Comparison of ENCODE assay signal across 26 cellular contexts in the genomic region with DNA sequence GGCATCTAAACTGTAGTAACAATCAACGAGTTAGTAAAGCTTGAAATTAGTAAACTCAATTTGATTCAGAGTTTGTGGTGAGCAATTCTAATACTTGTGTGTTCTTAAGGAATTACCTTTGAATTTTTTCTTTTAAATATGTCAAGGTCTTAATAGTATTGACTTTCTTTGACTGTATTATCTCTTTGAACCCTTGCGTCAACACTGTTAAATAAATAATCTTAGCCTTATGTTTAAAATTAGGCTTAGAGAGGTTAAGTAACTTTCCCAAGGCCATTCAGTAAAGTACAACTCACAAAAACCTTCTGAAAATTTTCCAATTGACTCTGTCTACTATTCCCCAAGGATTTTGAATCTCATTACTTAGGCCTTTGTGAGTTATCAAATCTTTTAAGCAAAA.
"Had no signal": no experiment of that assay in that cellular context is flagged by ENCODE, and none has a peak within 500 bp of the region (broad histone marks: within the 10 kb centered on the region; RNA-seq: fewer than 3 reads in every experiment).

No MANE protein-coding gene starts in this region.

- H3K27ac ChIP-seq: heart left ventricle, left ventricle myocardium inferior, sigmoid colon, tibial nerve, uterus had no signal

- H3K4me1 ChIP-seq: heart left ventricle, left ventricle myocardium inferior, sigmoid colon, tibial nerve, uterus had no signal

- H3K4me3 ChIP-seq: heart left ventricle, left ventricle myocardium inferior, lung, sigmoid colon, tibial nerve, uterus had no signal

- H3K4me1 Mint-ChIP-seq: mesothelial cell of epicardium; naive thymus-derived CD4-positive, alpha-beta T cell; stimulated activated memory B cell treated with anti-CD40 and anti-IgM and Interleukin-4, amounts not matched to agents 10 μg/mL and 1 μg/mL and 100 μg/mL, for 72 hours; stimulated activated naive CD8-positive, alpha-beta T cell treated with anti-CD3 and anti-CD28 coated beads, Interleukin-15, amount 100 ng/mL, for 72 hours had no signal

- H3K9me3 Mint-ChIP-seq: mesothelial cell of epicardium, type B pancreatic cell had no signal

- ATAC-seq: heart left ventricle; naive thymus-derived CD4-positive, alpha-beta T cell; natural killer cell treated with Interleukin-12 subunit alpha and Interleukin-12 subunit beta and Interleukin-15 and Interleukin-18, amount 100 ng/mL, for 72 hours; right cardiac atrium; stimulated activated memory B cell treated with anti-CD40 and anti-IgM and Interleukin-4, amounts not matched to agents 10 μg/mL and 1 μg/mL and 100 μg/mL, for 72 hours; stimulated activated naive CD8-positive, alpha-beta T cell treated with anti-CD3 and anti-CD28 coated beads, Interleukin-15, amount 100 ng/mL, for 72 hours had no signal

- H3K27me3 ChIP-seq: heart left ventricle, sigmoid colon, tibial nerve, uterus had no signal

- FAIRE-seq: small intestine had no signal

- H3K4me3 Mint-ChIP-seq: mesothelial cell of epicardium; naive thymus-derived CD4-positive, alpha-beta T cell; natural killer cell treated with Interleukin-12 subunit alpha and Interleukin-12 subunit beta and Interleukin-15 and Interleukin-18, amount 100 ng/mL, for 72 hours; stimulated activated memory B cell treated with anti-CD40 and anti-IgM and Interleukin-4, amounts not matched to agents 10 μg/mL and 1 μg/mL and 100 μg/mL, for 72 hours; stimulated activated naive CD8-positive, alpha-beta T cell treated with anti-CD3 and anti-CD28 coated beads, Interleukin-15, amount 100 ng/mL, for 72 hours; type B pancreatic cell had no signal

- H3K27ac Mint-ChIP-seq: mesothelial cell of epicardium; naive thymus-derived CD4-positive, alpha-beta T cell; natural killer cell treated with Interleukin-12 subunit alpha and Interleukin-12 subunit beta and Interleukin-15 and Interleukin-18, amount 100 ng/mL, for 72 hours; progenitor cell of endocrine pancreas; stimulated activated memory B cell treated with anti-CD40 and anti-IgM and Interleukin-4, amounts not matched to agents 10 μg/mL and 1 μg/mL and 100 μg/mL, for 72 hours; stimulated activated naive CD8-positive, alpha-beta T cell treated with anti-CD3 and anti-CD28 coated beads, Interleukin-15, amount 100 ng/mL, for 72 hours; type B pancreatic cell had no signal

- H3K36me3 Mint-ChIP-seq: mesothelial cell of epicardium; naive thymus-derived CD4-positive, alpha-beta T cell; stimulated activated memory B cell treated with anti-CD40 and anti-IgM and Interleukin-4, amounts not matched to agents 10 μg/mL and 1 μg/mL and 100 μg/mL, for 72 hours; type B pancreatic cell had no signal

- H3K9me3 ChIP-seq: heart left ventricle, left ventricle myocardium inferior, tibial nerve, uterus had no signal

- H3K36me3 ChIP-seq: heart left ventricle, left ventricle myocardium inferior, sigmoid colon, tibial nerve, uterus had no signal

- H3K27me3 Mint-ChIP-seq: naive thymus-derived CD4-positive, alpha-beta T cell; natural killer cell treated with Interleukin-12 subunit alpha and Interleukin-12 subunit beta and Interleukin-15 and Interleukin-18, amount 100 ng/mL, for 72 hours; progenitor cell of endocrine pancreas; stimulated activated memory B cell treated with anti-CD40 and anti-IgM and Interleukin-4, amounts not matched to agents 10 μg/mL and 1 μg/mL and 100 μg/mL, for 72 hours; stimulated activated naive CD8-positive, alpha-beta T cell treated with anti-CD3 and anti-CD28 coated beads, Interleukin-15, amount 100 ng/mL, for 72 hours; type B pancreatic cell had no signal

- DNase-seq: heart left ventricle; hypothalamus; islet precursor cell; left ventricle myocardium inferior; mesendoderm; naive thymus-derived CD4-positive, alpha-beta T cell; nucleus accumbens; retina; right cardiac atrium; sigmoid colon; small intestine; stimulated activated CD4-positive, alpha-beta T cell treated with anti-CD3 and anti-CD28 coated beads, Interleukin-1b, Interleukin-23, amount 100 ng/mL, for 48 hours; stimulated activated CD4-positive, alpha-beta T cell treated with anti-CD3 and anti-CD28 coated beads, Interleukin-2, amount 100 ng/mL, for 48 hours; stimulated activated CD4-positive, alpha-beta T cell treated with anti-CD3 and anti-CD28 coated beads, Interleukin-4, amount 100 ng/mL, for 4 hours; stimulated activated CD8-positive, alpha-beta memory T cell treated with anti-CD3 and anti-CD28 coated beads, Interleukin-4, amount 100 ng/mL, for 48 hours; stimulated activated naive CD4-positive, alpha-beta T cell treated with Interleukin-2 at 50 U/mL for 16 hours; stimulated activated naive CD8-positive, alpha-beta T cell treated with anti-CD3 and anti-CD28 coated beads, Interleukin-15, amount 100 ng/mL, for 72 hours; substantia nigra; uterus had no signal
